Comparison of ENCODE assay signal across 1 cellular context in genomic region chr19:19096641-19097627, GRCh38.
TF ChIP-seq lines count a peak whose summit lies in the region.

No MANE protein-coding gene starts in this region.

TF ChIP-seq in HCT116, 20 proteins besides CTCF, POLR2A, EP300 and RAD21 (continued from another document):
- TF ChIP-seq ZBTB33 (IDR thresholded peaks at IDR 0.05; ENCODE audit: extremely low read depth, insufficient replicate concordance, low read length) (peak; percentile 14), ZNF274 (IDR thresholded peaks at IDR 0.05; ENCODE audit: low read depth, low read length) (no peak), TCF7L2 (IDR thresholded peaks at IDR 0.05; ENCODE audit: borderline replicate concordance, extremely low read depth, insufficient read depth, insufficient read length) (no peak), SRF (IDR thresholded peaks at IDR 0.05; ENCODE audit: low read depth) (no peak), JUND (IDR thresholded peaks at IDR 0.05) (peak; percentile 70), EZH2 (IDR thresholded peaks at IDR 0.05) (no peak), YY1 (IDR thresholded peaks at IDR 0.05; ENCODE audit: extremely low read depth, insufficient replicate concordance, low read depth, low read length) (no peak), ZFX (IDR thresholded peaks at IDR 0.05) (no peak), REST (IDR thresholded peaks at IDR 0.05; ENCODE audit: low read depth) (no peak)
